In the genomic region with DNA sequence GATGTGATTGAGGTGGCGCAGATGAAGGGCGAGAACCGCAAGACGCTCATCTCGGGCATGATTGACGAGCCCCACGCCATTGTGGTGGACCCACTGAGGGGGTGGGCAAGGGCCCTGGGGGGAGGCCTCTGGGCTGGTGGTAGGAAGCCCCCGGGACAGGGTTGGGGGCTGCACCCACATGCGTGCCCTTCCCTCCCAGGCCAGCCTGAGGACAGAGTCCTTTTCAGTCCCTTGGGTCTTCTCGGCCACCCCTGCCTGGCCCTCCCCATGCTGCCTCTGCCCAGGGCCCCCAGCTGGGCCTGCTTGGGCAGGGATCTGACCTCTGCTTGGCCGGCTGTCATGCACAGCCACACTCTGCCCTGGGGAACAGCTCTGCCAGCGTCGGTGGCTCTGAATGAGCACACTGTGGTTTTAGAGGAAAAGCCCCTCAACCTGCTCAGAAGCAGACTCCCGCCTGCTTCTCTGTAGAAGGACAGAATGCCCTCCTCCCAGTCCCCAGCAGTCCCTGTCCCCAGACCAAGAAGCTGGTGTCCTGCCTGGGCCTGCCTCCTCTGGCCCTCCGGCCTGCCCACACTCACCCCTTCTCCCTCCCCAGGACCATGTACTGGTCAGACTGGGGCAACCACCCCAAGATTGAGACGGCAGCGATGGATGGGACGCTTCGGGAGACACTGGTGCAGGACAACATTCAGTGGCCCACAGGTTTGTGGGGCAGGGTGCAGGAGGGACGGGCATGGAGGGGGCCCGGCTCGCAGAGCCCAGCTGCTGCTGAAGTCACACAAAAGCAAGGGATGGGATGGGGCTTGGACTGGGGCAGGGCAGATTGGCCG, we compare ENCODE assay signal across 19 cellular contexts.
"Had no signal": no experiment of that assay in that cellular context is flagged by ENCODE, and none has a peak within 500 bp of the region (broad histone marks: within the 10 kb centered on the region; RNA-seq: fewer than 3 reads in every experiment).

No MANE protein-coding gene starts in this region.

- H3K27me3 ChIP-seq: cardiac muscle cell, colonic mucosa, foreskin keratinocyte, suprapubic skin, upper lobe of right lung had no signal

- H3K4me1 ChIP-seq: colonic mucosa, upper lobe of right lung had no signal

- ATAC-seq: foreskin keratinocyte, T-helper 17 cell, upper lobe of right lung had no signal

- H3K9me3 ChIP-seq: colonic mucosa, suprapubic skin, upper lobe of right lung had no signal

- H3K4me3 ChIP-seq: cardiac muscle cell, colonic mucosa, suprapubic skin, upper lobe of right lung had no signal

- DNase-seq: activated CD4-positive, alpha-beta T cell treated with anti-CD3 and anti-CD28 coated beads for 1 hour; activated CD8-positive, alpha-beta memory T cell treated with anti-CD3 and anti-CD28 coated beads for 24 hours; activated CD8-positive, alpha-beta memory T cell treated with anti-CD3 and anti-CD28 coated beads, Interleukin-2, amount 50 U/mL, for 48 hours; activated effector memory CD4-positive, alpha-beta T cell treated with anti-CD3 and anti-CD28 coated beads, Interleukin-2, amount 50 U/mL, for 16 hours; activated T-cell treated with anti-CD3 and anti-CD28 coated beads, Interleukin-2, amount 50 U/mL, for 48 hours; colonic mucosa; foreskin keratinocyte; mammary epithelial cell; nephron progenitor cell; retina; stimulated activated CD4-positive, alpha-beta T cell treated with anti-CD3 and anti-CD28 coated beads, Interleukin-12 subunit alpha, Interleukin-12 subunit beta, amount 100 ng/mL, for 4 hours; stimulated activated CD4-positive, alpha-beta T cell treated with anti-CD3 and anti-CD28 coated beads, Interleukin-1b, Interleukin-23, amount 100 ng/mL, for 48 hours; stimulated activated CD8-positive, alpha-beta memory T cell treated with anti-CD3 and anti-CD28 coated beads, Interleukin-4, amount 100 ng/mL, for 48 hours; stimulated activated naive CD4-positive, alpha-beta T cell; T-helper 17 cell; upper lobe of right lung had no signal

- H3K27ac ChIP-seq: cardiac muscle cell, colonic mucosa, foreskin keratinocyte, suprapubic skin, upper lobe of right lung, VCaP had no signal
